Comparison of ENCODE assay signal across 1 cellular context in the genomic region with DNA sequence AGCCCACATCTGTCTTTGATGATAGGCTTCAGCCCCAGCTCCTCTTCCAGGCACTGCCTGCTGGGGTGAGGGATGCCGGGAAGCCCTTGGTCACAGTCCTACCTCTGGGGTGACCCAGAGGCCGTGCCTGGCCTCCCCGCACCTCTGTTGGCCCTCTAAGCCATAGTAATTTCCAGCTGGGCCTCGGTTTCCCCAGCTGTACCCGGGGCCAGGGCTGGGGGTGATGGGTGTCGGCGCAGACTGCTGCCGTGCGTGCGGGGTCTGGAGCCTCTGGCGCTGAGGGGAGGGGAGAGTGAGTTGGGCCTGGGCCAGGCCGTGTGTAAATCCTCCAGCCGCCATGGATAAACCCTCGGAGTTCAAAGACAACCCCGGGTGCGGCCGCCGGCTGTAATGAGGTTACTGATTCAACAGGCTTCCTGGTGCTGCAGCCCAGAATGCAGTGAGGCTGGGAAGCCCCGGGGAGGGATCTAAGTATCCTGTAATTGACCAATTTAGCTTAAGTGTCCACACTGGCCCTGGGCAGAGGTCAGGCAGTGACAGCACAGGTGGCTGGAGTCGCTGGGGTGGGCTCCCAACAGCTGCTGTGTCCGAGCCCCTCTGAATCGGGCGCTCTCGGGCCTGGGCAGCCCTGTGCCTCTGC.
TF ChIP-seq lines count a peak whose summit lies in the region.

No MANE protein-coding gene starts in this region.

TF ChIP-seq in HepG2, 621 proteins besides CTCF, POLR2A, EP300 and RAD21 (continued from another document and continues in another):
- TF ChIP-seq SNAPC4 (CRISPR knock-in tag; IDR thresholded peaks at IDR 0.05) (0 out of 2 replicates have a peak, but pooled peaks have one; percentile 56), ARNT (IDR thresholded peaks at IDR 0.05) (no peak), ZBTB8A (CRISPR knock-in tag; IDR thresholded peaks at IDR 0.05; ENCODE audit: borderline replicate concordance, low read depth) (no peak), TMF1 (CRISPR knock-in tag; IDR thresholded peaks at IDR 0.05; ENCODE audit: low read depth) (peak; percentile 74; the same call in 1 of the 2 replicates), ZBTB43 (CRISPR knock-in tag; conservative IDR thresholded peaks at IDR 0.05) (peak; percentile 97), NFE2 (CRISPR knock-in tag; IDR thresholded peaks at IDR 0.05) (no peak), ZNF75D (CRISPR knock-in tag; IDR thresholded peaks at IDR 0.05; ENCODE audit: borderline replicate concordance) (no peak), ZNF513 (CRISPR knock-in tag; conservative IDR thresholded peaks at IDR 0.05) (no peak), ZKSCAN8 (CRISPR knock-in tag; IDR thresholded peaks at IDR 0.05; ENCODE audit: borderline replicate concordance) (no peak), ZNF496 (CRISPR knock-in tag; IDR thresholded peaks at IDR 0.05; ENCODE audit: insufficient replicate concordance) (no peak), ZNF724P (CRISPR knock-in tag; IDR thresholded peaks at IDR 0.05; ENCODE audit: borderline replicate concordance) (no peak), MEIS2 (CRISPR knock-in tag; IDR thresholded peaks at IDR 0.05) (peak; percentile 27; the same call in 1 of the 2 replicates), PCBP1 (IDR thresholded peaks at IDR 0.05; ENCODE audit: borderline replicate concordance, low read depth, low read length) (no peak), ZFP90 (CRISPR knock-in tag; IDR thresholded peaks at IDR 0.05; ENCODE audit: borderline replicate concordance) (no peak), ZNF777 (CRISPR knock-in tag; IDR thresholded peaks at IDR 0.05) (no peak), ZBTB21 (CRISPR knock-in tag; IDR thresholded peaks at IDR 0.05) (no peak), HDAC2 (CRISPR knock-in tag; IDR thresholded peaks at IDR 0.05) (no peak; the same call in 1 of the 2 replicates), HIVEP1 (CRISPR knock-in tag; IDR thresholded peaks at IDR 0.05) (no peak; the same call in 1 of the 2 replicates), ZBTB46 (CRISPR knock-in tag; IDR thresholded peaks at IDR 0.05; ENCODE audit: borderline replicate concordance) (no peak), HOXA3 (CRISPR knock-in tag; IDR thresholded peaks at IDR 0.05) (peak; percentile 78), TFE3 (CRISPR knock-in tag; IDR thresholded peaks at IDR 0.05) (no peak), ZNF275 (CRISPR knock-in tag; IDR thresholded peaks at IDR 0.05; ENCODE audit: borderline replicate concordance) (no peak), SOX5 (CRISPR knock-in tag; IDR thresholded peaks at IDR 0.05; ENCODE audit: borderline replicate concordance) (peak; percentile 32; the same call in 1 of the 2 replicates), ZNF326 (CRISPR knock-in tag; IDR thresholded peaks at IDR 0.05; ENCODE audit: borderline replicate concordance) (no peak), ZFAT (CRISPR knock-in tag; conservative IDR thresholded peaks at IDR 0.05) (no peak), ZNF17 (CRISPR knock-in tag; IDR thresholded peaks at IDR 0.05) (no peak), CREB1 (IDR thresholded peaks at IDR 0.05) (no peak), CREB1 (CRISPR knock-in tag; IDR thresholded peaks at IDR 0.05) (no peak), ZSCAN12 (CRISPR knock-in tag; IDR thresholded peaks at IDR 0.05) (no peak), AGO1 (IDR thresholded peaks at IDR 0.05; ENCODE audit: low read depth, low read length, poor library complexity, severe bottlenecking) (no peak), ZNF619 (CRISPR knock-in tag; IDR thresholded peaks at IDR 0.05) (no peak), ZNF136 (CRISPR knock-in tag; IDR thresholded peaks at IDR 0.05; ENCODE audit: low read depth) (peak; percentile 49; the same call in 1 of the 2 replicates), ATAD3A (CRISPR knock-in tag; IDR thresholded peaks at IDR 0.05) (no peak), ELF4 (CRISPR knock-in tag; IDR thresholded peaks at IDR 0.05; ENCODE audit: borderline replicate concordance) (0 out of 2 replicates have a peak, but pooled peaks have one; percentile 46), SRF (IDR thresholded peaks at IDR 0.05; ENCODE audit: low read depth, low read length) (no peak), ATM (IDR thresholded peaks at IDR 0.05; ENCODE audit: borderline replicate concordance) (no peak), FLYWCH1 (CRISPR knock-in tag; IDR thresholded peaks at IDR 0.05) (no peak)
- TF ChIP-seq, protein P1, sequence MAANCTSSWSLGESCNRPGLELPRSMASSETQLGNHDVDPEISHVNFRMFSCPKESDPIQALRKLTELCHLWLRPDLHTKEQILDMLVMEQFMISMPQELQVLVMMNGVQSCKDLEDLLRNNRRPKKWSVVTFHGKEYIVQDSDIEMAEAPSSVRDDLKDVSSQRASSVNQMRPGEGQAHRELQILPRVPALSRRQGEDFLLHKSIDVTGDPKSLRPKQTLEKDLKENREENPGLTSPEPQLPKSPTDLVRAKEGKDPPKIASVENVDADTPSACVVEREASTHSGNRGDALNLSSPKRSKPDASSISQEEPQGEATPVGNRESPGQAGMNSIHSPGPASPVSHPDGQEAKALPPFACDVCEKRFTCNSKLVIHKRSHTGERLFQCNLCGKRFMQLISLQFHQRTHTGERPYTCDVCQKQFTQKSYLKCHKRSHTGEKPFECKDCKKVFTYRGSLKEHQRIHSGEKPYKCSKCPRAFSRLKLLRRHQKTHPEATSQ (CRISPR knock-in tag; IDR thresholded peaks at IDR 0.05; ENCODE audit: borderline replicate concordance), result no peak
- TF ChIP-seq, protein P2, sequence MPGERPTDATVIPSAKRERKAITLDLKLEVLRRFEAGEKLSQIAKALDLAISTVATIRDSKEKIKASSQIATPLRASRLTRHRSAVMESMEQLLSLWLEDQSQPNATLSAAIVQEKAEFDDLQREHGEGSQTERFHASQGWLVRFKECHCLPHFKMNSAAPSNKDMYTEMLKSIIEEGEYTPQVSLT (CRISPR knock-in tag; IDR thresholded peaks at IDR 0.05; ENCODE audit: borderline replicate concordance, low read depth), result no peak
- TF ChIP-seq, protein P3, sequence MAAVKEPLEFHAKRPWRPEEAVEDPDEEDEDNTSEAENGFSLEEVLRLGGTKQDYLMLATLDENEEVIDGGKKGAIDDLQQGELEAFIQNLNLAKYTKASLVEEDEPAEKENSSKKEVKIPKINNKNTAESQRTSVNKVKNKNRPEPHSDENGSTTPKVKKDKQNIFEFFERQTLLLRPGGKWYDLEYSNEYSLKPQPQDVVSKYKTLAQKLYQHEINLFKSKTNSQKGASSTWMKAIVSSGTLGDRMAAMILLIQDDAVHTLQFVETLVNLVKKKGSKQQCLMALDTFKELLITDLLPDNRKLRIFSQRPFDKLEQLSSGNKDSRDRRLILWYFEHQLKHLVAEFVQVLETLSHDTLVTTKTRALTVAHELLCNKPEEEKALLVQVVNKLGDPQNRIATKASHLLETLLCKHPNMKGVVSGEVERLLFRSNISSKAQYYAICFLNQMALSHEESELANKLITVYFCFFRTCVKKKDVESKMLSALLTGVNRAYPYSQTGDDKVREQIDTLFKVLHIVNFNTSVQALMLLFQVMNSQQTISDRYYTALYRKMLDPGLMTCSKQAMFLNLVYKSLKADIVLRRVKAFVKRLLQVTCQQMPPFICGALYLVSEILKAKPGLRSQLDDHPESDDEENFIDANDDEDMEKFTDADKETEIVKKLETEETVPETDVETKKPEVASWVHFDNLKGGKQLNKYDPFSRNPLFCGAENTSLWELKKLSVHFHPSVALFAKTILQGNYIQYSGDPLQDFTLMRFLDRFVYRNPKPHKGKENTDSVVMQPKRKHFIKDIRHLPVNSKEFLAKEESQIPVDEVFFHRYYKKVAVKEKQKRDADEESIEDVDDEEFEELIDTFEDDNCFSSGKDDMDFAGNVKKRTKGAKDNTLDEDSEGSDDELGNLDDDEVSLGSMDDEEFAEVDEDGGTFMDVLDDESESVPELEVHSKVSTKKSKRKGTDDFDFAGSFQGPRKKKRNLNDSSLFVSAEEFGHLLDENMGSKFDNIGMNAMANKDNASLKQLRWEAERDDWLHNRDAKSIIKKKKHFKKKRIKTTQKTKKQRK (IDR thresholded peaks at IDR 0.05; ENCODE audit: low read length), result no peak
